ENCODE assay signal across 11 cellular contexts in genomic region chr12:28192145-28192544, GRCh38. TPM values are rescaled to one million over a fixed set of nuclear protein-coding genes. Genes with fewer than 3 reads are reported as not detected.
DNase-seq lines count a peak whose midpoint lies in the region; ATAC-seq, FAIRE-seq and TF ChIP-seq lines count a peak whose summit lies in the region.
"Had no signal": no experiment of that assay in that cellular context is flagged by ENCODE, and none has a peak within 500 bp of the region (broad histone marks: within the 10 kb centered on the region; RNA-seq: fewer than 3 reads in every experiment).

No MANE protein-coding gene starts in this region.

- peaks cover 18% of the 10 kb centered on the region for H3K79me2 ChIP-seq in mesendoderm (ENCODE audit: control insufficient read depth, insufficient read depth, low read length)
- H3K79me2 ChIP-seq in HepG2 (ENCODE audit: insufficient read depth, low read length), result peaks cover 11% of the 10 kb centered on the region

- in situ Hi-C loops in HepG2 (cut with HindIII; ENCODE audit: extremely low pct_ligation_motif_present, low pct_unique_long_range_greater_than_20kb), result no loop called here

- DNase-seq in CD4-positive, alpha-beta T cell, result no peak
- peak in 48 of 76 experiments; percentile 1 to 91 (median 58) for DNase-seq in HUDEP-2 (lab: John Stamatoyannopoulos, UW; ENCODE audit: unreplicated experiment in 76 of 76)
- DNase-seq in body of pancreas, result no peak
- no peak for DNase-seq in mesendoderm
- no peak for DNase-seq in activated effector memory CD4-positive, alpha-beta T cell treated with anti-CD3 and anti-CD28 coated beads, Interleukin-2, amount 50 U/mL, for 16 hours
- DNase-seq in HepG2 (ENCODE audit: low spot score), result no peak
- DNase-seq in activated CD4-positive, alpha-beta T cell treated with anti-CD3 and anti-CD28 coated beads, Interleukin-2, amount 50 U/mL, for 48 hours, result no peak
- DNase-seq: lower lobe of right lung; NCI-H2107; stimulated activated CD4-positive, alpha-beta T cell treated with anti-CD3 and anti-CD28 coated beads, Interleukin-1b, Interleukin-23, amount 100 ng/mL, for 48 hours had no signal

- H3K9me3 ChIP-seq in CD4-positive, alpha-beta T cell (ENCODE audit: control insufficient read depth, low read length), result no peaks in the 10 kb centered on the region
- H3K9me3 ChIP-seq in body of pancreas, result no peaks in the 10 kb centered on the region
- peaks cover 6% of the 10 kb centered on the region; the same call in 1 of the 2 replicates for H3K9me3 ChIP-seq in HepG2 (ENCODE audit: low read length)
- H3K9me3 ChIP-seq: lower lobe of right lung had no signal

- CTCF ChIA-PET in CD4-positive, alpha-beta T cell (lab: Charles Lee), result interaction anchor here (1.4 kb wide), 1 partner anchor 30 kb away, joined by 6 read pairs; no protein-coding TSS in a partner anchor
- CTCF ChIA-PET in HepG2 (lab: Yijun Ruan, JAX; ENCODE audit: low intra/inter-chr PET ratio, low total read pairs), result no interaction called here

- H3K4me3 ChIP-seq in body of pancreas (no peak overlapping the region), mesendoderm (ENCODE audit: low read length) (no peak overlapping the region), HepG2 (replicated peaks in 1 of 3; ENCODE audit: insufficient read depth in 1 of 3, low read depth in 2 of 3, low read length in 3 of 3) (no peak overlapping the region; a peak in 1 of 6 replicates)

- no peak for TF ChIP-seq POLR2A in body of pancreas (IDR thresholded peaks at IDR 0.05)
- TF ChIP-seq POLR2A in HepG2 (IDR thresholded peaks at IDR 0.05; ENCODE audit: insufficient read depth in 1 of 2, low read depth in 2 of 2, low read length in 2 of 2), result no peak

- H2BK5ac ChIP-seq in mesendoderm (ENCODE audit: low read length), result no peak overlapping the region

- H2BK120ac ChIP-seq in mesendoderm (ENCODE audit: low read depth, low read length), result no peak overlapping the region

- no peak overlapping the region for H3K9ac ChIP-seq in mesendoderm (ENCODE audit: low read length)
- no peak overlapping the region for H3K9ac ChIP-seq in HepG2 (ENCODE audit: insufficient read depth, low read depth, low read length)

- no peak overlapping the region for H2BK15ac ChIP-seq in mesendoderm (replicated peaks; ENCODE audit: low read depth)

- BruUV-seq in HepG2 (replicated peaks; lab: Mats Ljungman, UMichigan), result no TSS peak

- H3K4me2 ChIP-seq in mesendoderm (ENCODE audit: low read length), result no peak overlapping the region
- H3K4me2 ChIP-seq in HepG2 (ENCODE audit: low read depth, low read length), result no peak overlapping the region

- no peak overlapping the region for H3K4ac ChIP-seq in mesendoderm (ENCODE audit: low read depth, low read length)

- peaks cover 76% of the 10 kb centered on the region for H3K4me1 Mint-ChIP-seq in CD4-positive, alpha-beta T cell (ENCODE audit: low read depth)
- peaks cover 11% of the 10 kb centered on the region for H3K4me1 Mint-ChIP-seq in nephron

- H3K56ac ChIP-seq in mesendoderm (ENCODE audit: low read length), result no peak overlapping the region

- no peaks in the 10 kb centered on the region for H3K27me3 Mint-ChIP-seq in CD4-positive, alpha-beta T cell
- H3K27me3 Mint-ChIP-seq in nephron (ENCODE audit: low read depth), result no peaks in the 10 kb centered on the region

- H3K27ac ChIP-seq in CD4-positive, alpha-beta T cell (ENCODE audit: low read depth, low read length), result no peak overlapping the region
- H3K27ac ChIP-seq in body of pancreas, result peak overlapping the region in 3 of 4 donors; percentile 98 to 100 (median 99)
- no peak overlapping the region for H3K27ac ChIP-seq in mesendoderm (ENCODE audit: low read depth, low read length)
- no peak overlapping the region for H3K27ac ChIP-seq in HepG2 (ENCODE audit: extremely low read length, insufficient read depth, low read length)

- H2AFZ ChIP-seq in HepG2 (ENCODE audit: low read length), result no peak overlapping the region

- peaks cover 7% of the 10 kb centered on the region for H3K79me1 ChIP-seq in mesendoderm (ENCODE audit: low read length)

- H3K27me3 ChIP-seq in CD4-positive, alpha-beta T cell (ENCODE audit: control insufficient read depth, insufficient read depth, low read length), result no peaks in the 10 kb centered on the region
- H3K27me3 ChIP-seq in body of pancreas (no peaks in the 10 kb centered on the region), mesendoderm (ENCODE audit: insufficient read depth, low read length, poor library complexity) (no peaks in the 10 kb centered on the region), HepG2 (ENCODE audit: control insufficient read depth in 1 of 2, insufficient read depth in 2 of 2, low read length in 2 of 2) (no peaks in the 10 kb centered on the region; a peak in 1 of 5 replicates)

- peaks cover 49% of the 10 kb centered on the region for H3K36me3 Mint-ChIP-seq in CD4-positive, alpha-beta T cell (ENCODE audit: low read depth)
- H3K36me3 Mint-ChIP-seq in nephron (ENCODE audit: low read depth), result peaks cover 28% of the 10 kb centered on the region

- H3K9me3 Mint-ChIP-seq in CD4-positive, alpha-beta T cell, result peaks cover 7% of the 10 kb centered on the region
- H3K9me3 Mint-ChIP-seq in nephron, result peaks cover 26% of the 10 kb centered on the region

- FAIRE-seq in HepG2 (lab: Jason Lieb, UNC), result no peak

- TF ChIP-seq EP300 in HepG2 (IDR thresholded peaks at IDR 0.05; ENCODE audit: low read depth in 2 of 2, low read length in 2 of 2) (no peak), HepG2 (CRISPR knock-in tag; IDR thresholded peaks at IDR 0.05; ENCODE audit: borderline replicate concordance) (no peak)

- TF ChIP-seq CTCF in CD4-positive, alpha-beta T cell (IDR thresholded peaks at IDR 0.05), result no peak
- TF ChIP-seq CTCF in body of pancreas (IDR thresholded peaks at IDR 0.05) (no peak), nephron (IDR thresholded peaks at IDR 0.05; ENCODE audit: unreplicated experiment in 3 of 3) (no peak), HepG2 (CRISPR knock-in tag; IDR thresholded peaks at IDR 0.05) (no peak)

- peaks cover 33% of the 10 kb centered on the region for H3K4me1 ChIP-seq in body of pancreas
- H3K4me1 ChIP-seq in mesendoderm (ENCODE audit: control insufficient read depth, low read depth, low read length), result no peaks in the 10 kb centered on the region
- peaks cover 26% of the 10 kb centered on the region for H3K4me1 ChIP-seq in HepG2 (ENCODE audit: insufficient read depth, low read length)

- peak overlapping the region; percentile 97 for H3K4me3 Mint-ChIP-seq in CD4-positive, alpha-beta T cell
- peak overlapping the region; percentile 88 to 93 (median 90) for H3K4me3 Mint-ChIP-seq in nephron

- H3K23ac ChIP-seq in mesendoderm (ENCODE audit: low read length), result no peak overlapping the region

- H3K27ac Mint-ChIP-seq in CD4-positive, alpha-beta T cell, result peak overlapping the region; percentile 99
- peak overlapping the region in 2 of 3 experiments; percentile 93 to 96 for H3K27ac Mint-ChIP-seq in nephron

- no peak for TF ChIP-seq RAD21 in HepG2 (CRISPR knock-in tag; IDR thresholded peaks at IDR 0.05)

- H2AK5ac ChIP-seq in mesendoderm (ENCODE audit: low read length), result no peak overlapping the region

- H4K5ac ChIP-seq in mesendoderm (ENCODE audit: low read length), result no peak overlapping the region

- POLR2A ChIA-PET in CD4-positive, alpha-beta T cell (lab: Charles Lee), result interaction anchor here (0.6 to 3.2 kb wide), 4 partner anchors 30 to 61 kb away, joined by 3 to 31 read pairs (median 12); no protein-coding TSS in a partner anchor
- POLR2A ChIA-PET in HepG2 (lab: Yijun Ruan, JAX), result no interaction called here

- H3K18ac ChIP-seq in mesendoderm (ENCODE audit: low read length), result no peak overlapping the region

- no peak for ATAC-seq in CD4-positive, alpha-beta T cell (ENCODE audit: poor library complexity)
- ATAC-seq in body of pancreas (no peak), HepG2 (no peak)

- 30 to 33% methylated on average over 2 of the region's 2 CpGs for WGBS in body of pancreas, 2 donors
- WGBS in mesendoderm (ENCODE audit: extremely low coverage, insufficient coverage, low lambda C conversion rate), result 100% methylated on average over 1 of the region's 2 CpGs
- WGBS in HepG2 (ENCODE audit: low lambda C conversion rate), result 63% methylated on average over 2 of the region's 2 CpGs

- H3K36me3 ChIP-seq in body of pancreas (replicated peaks in 1 of 2; ENCODE audit: insufficient read depth in 1 of 2, low read depth in 2 of 2) (no peaks in the 10 kb centered on the region), mesendoderm (ENCODE audit: control insufficient read depth, insufficient read depth, low read length) (no peaks in the 10 kb centered on the region), HepG2 (replicated peaks in 1 of 2; ENCODE audit: control insufficient read depth in 1 of 2, insufficient read depth in 2 of 2, low read length in 2 of 2) (no peaks in the 10 kb centered on the region)
- H3K36me3 ChIP-seq: lower lobe of right lung had no signal

- H4K8ac ChIP-seq in mesendoderm (ENCODE audit: low read depth, low read length), result no peak overlapping the region

- no peaks in the 10 kb centered on the region for H4K20me1 ChIP-seq in HepG2 (ENCODE audit: insufficient read depth, low read length)

- intact Hi-C loops in CD4-positive, alpha-beta T cell (cut with DNase I, micrococcal nuclease), result loop anchor here (5.0 to 10.0 kb wide), 7 partner anchors 40 to 1183 kb away; partner anchors contain the start of genes MED21 (in 1 of the 2), MRPS35 (in 1 of the 2) and STK38L (in 1 of the 2)
- intact Hi-C loops in body of pancreas (cut with DNase I) (no loop called here), HepG2 (cut with micrococcal nuclease; ENCODE audit: unreplicated experiment) (loop anchor here (1.0 kb wide), 1 partner anchor 36 kb away; no protein-coding TSS in a partner anchor)

RNA-seq across cellular contexts. Expression of gene CCDC91, which starts 1.9 kb away (rescaled TPM):
- 10 to 100 TPM; 52.9 to 55.3 TPM for total RNA-seq in CD4-positive, alpha-beta T cell
- total RNA-seq in body of pancreas, result 10 to 100 TPM; 31.9 to 35.6 TPM
- polyA plus RNA-seq in mesendoderm (2013, experiment 1 of 2), result 35.7 TPM
- 27.8 TPM for polyA plus RNA-seq in mesendoderm (2013, experiment 2 of 2)
- 15.8 and 20.6 TPM in 2 replicates for total RNA-seq in HepG2 (2016; rRNA removed; fragmentation: Illumina TruSeq; extraction: Trizol)
- 88.7 and 93.9 TPM in 2 replicates for total RNA-seq in HepG2 (2016; cell fraction: cytosol; rRNA removed; fragmentation: Illumina TruSeq; extraction: Trizol; ENCODE audit: low read depth)
- 14.9 and 18.0 TPM in 2 replicates for total RNA-seq in HepG2 (2016; cell fraction: insoluble cytoplasmic fraction; rRNA removed; fragmentation: Illumina TruSeq; extraction: Trizol)
- total RNA-seq in HepG2 (2016; cell fraction: membrane; rRNA removed; fragmentation: Illumina TruSeq; extraction: Trizol), result 25.9 and 27.4 TPM in 2 replicates
- total RNA-seq in HepG2 (2016; cell fraction: nucleus; rRNA removed; fragmentation: Illumina TruSeq; extraction: Trizol), result 19.4 and 19.8 TPM in 2 replicates
- polyA plus RNA-seq in HepG2 (2011; rRNA removed), result 7.7 and 9.8 TPM in 2 replicates
- 5.3 and 9.0 TPM in 2 replicates for polyA plus RNA-seq in HepG2 (2011; cell fraction: cytosol; rRNA removed)
- polyA plus RNA-seq in HepG2 (2011; cell fraction: nucleus; rRNA removed), result 5.2 and 5.9 TPM in 2 replicates
- polyA plus RNA-seq in HepG2 (2012), result 9.2 and 10.4 TPM in 2 replicates
- 1.3 and 1.9 TPM in 2 replicates for polyA plus RNA-seq in HepG2 (2016; cell fraction: cytosol; fragmentation: Illumina TruSeq; extraction: Trizol; ENCODE audit: low read depth)
- polyA plus RNA-seq in HepG2 (2016; cell fraction: insoluble cytoplasmic fraction; fragmentation: Illumina TruSeq; extraction: Trizol; ENCODE audit: low read depth), result 16.6 and 16.9 TPM in 2 replicates
- 3.4 TPM in 2 replicates for polyA plus RNA-seq in HepG2 (2016; cell fraction: membrane; fragmentation: Illumina TruSeq; extraction: Trizol; ENCODE audit: low read depth)
- 7.0 and 7.9 TPM in 2 replicates for polyA plus RNA-seq in HepG2 (2016; cell fraction: nucleus; fragmentation: Illumina TruSeq; extraction: Trizol; ENCODE audit: insufficient read depth, low read depth)
- 17.8 and 41.4 TPM in 2 replicates for polyA minus RNA-seq in HepG2 (2011; rRNA and poly(A)+ RNA removed; ENCODE audit: low replicate concordance)
- 12.6 and 19.2 TPM in 2 replicates for polyA minus RNA-seq in HepG2 (2011; cell fraction: cytosol; rRNA and poly(A)+ RNA removed)
- polyA minus RNA-seq in HepG2 (2011; cell fraction: nucleus; rRNA and poly(A)+ RNA removed), result 50.2 and 62.0 TPM in 2 replicates

Comparison
In these comparisons a context has a peak if more than half of its experiments do, and no peak if none do; other contexts are left out.
1. DNase-seq: peak in HUDEP-2 (48 of 76); none in CD4-positive, alpha-beta T cell (0 of 10), body of pancreas (0 of 4), mesendoderm (single experiment), activated effector memory CD4-positive, alpha-beta T cell treated with anti-CD3 and anti-CD28 coated beads, Interleukin-2, amount 50 U/mL, for 16 hours (single experiment), HepG2 (single experiment) and activated CD4-positive, alpha-beta T cell treated with anti-CD3 and anti-CD28 coated beads, Interleukin-2, amount 50 U/mL, for 48 hours (0 of 2).
2. H3K27ac ChIP-seq: peak in body of pancreas (3 of 4); none in CD4-positive, alpha-beta T cell (single experiment), mesendoderm (single experiment) and HepG2 (single experiment).